8 cellular contexts compared by ENCODE assay signal in the genomic region with DNA sequence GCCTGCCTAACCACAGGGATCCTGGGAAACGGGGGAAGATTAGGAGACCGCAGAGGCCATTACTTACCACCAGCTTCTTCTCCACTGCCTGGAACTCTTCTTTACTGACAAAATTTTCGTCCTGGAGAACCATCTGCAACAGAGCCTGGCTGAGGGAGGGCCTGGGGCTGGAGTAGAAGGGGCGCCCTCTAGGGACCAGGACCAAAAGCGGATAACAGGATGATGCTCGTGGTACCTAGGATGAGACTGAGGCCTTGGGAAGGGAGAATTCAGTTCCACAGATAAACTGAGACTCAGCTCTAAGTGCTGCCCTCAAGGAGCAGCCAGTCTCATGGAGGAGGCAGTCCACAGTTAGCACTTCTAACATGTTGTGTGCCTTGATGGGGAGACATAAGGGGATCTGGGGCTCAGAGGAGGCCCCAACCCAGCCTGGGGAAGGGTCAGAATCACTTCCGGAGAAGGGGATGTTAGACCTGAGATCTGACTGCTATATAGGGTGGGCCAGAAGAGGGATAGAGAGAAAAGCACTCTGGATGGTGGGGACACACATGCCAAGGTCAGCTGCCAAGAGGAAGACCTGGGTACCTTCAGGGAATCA. TPM values are rescaled to one million over a fixed set of nuclear protein-coding genes. Genes with fewer than 3 reads are reported as not detected.
DNase-seq lines count a peak whose midpoint lies in the region; ATAC-seq and TF ChIP-seq lines count a peak whose summit lies in the region.

No MANE protein-coding gene starts in this region.

- WGBS in esophagus squamous epithelium, 2 donors: 71 to 72% methylated on average over 6 to 7 of the region's 7 CpGs
- 80% methylated on average over 7 of the region's 7 CpGs for WGBS in smooth muscle cell (ENCODE audit: low lambda C conversion rate)

- no peaks in the 10 kb centered on the region for H3K27me3 ChIP-seq in ACC112 (ENCODE audit: insufficient read depth, low read length)
- no peaks in the 10 kb centered on the region for H3K27me3 ChIP-seq in esophagus squamous epithelium
- no peaks in the 10 kb centered on the region for H3K27me3 ChIP-seq in smooth muscle cell (ENCODE audit: low read depth)

- peaks cover 4% of the 10 kb centered on the region for H3F3A ChIP-seq in smooth muscle cell (ENCODE audit: low read depth)

- no peak for ATAC-seq in HG02759 (IDR thresholded peaks at IDR 0.05; ENCODE audit: unreplicated experiment)
- ATAC-seq in HG03108 (IDR thresholded peaks at IDR 0.05; ENCODE audit: unreplicated experiment): no peak

- H4K20me1 ChIP-seq in smooth muscle cell (ENCODE audit: low read depth): no peaks in the 10 kb centered on the region

- H3K4me3 ChIP-seq in ACC112 (ENCODE audit: low read depth, low read length): peak overlapping the region; percentile 75
- no peak overlapping the region for H3K4me3 ChIP-seq in esophagus squamous epithelium
- H3K4me3 ChIP-seq in smooth muscle cell: peak overlapping the region; percentile 50

- peak overlapping the region; percentile 90 for H3K4me2 ChIP-seq in smooth muscle cell

- TF ChIP-seq POLR2A in esophagus squamous epithelium (IDR thresholded peaks at IDR 0.05): no peak

- DNase-seq in GM10266 (ENCODE audit: extremely low spot score) (no peak), SHP77 treated with DMSO at 0.1 percent for 48 hours (lab: John Stamatoyannopoulos, UW) (peak; percentile 23), esophagus squamous epithelium (lab: John Stamatoyannopoulos, UW) (no peak), smooth muscle cell (lab: John Stamatoyannopoulos, UW; ENCODE audit: unreplicated experiment) (no peak)
- no peak for DNase-seq in activated CD8-positive, alpha-beta memory T cell treated with anti-CD3 and anti-CD28 coated beads for 24 hours

- no peaks in the 10 kb centered on the region for H3K9me3 ChIP-seq in esophagus squamous epithelium
- H3K9me3 ChIP-seq in smooth muscle cell (replicated peaks; ENCODE audit: low read depth): no peaks in the 10 kb centered on the region

- H3K4me1 ChIP-seq in ACC112 (ENCODE audit: control insufficient read depth, insufficient read depth, low read length, unreplicated experiment): peaks cover 11% of the 10 kb centered on the region
- peaks cover 8 to 39% (median 12%) of the 10 kb centered on the region in 3 donors for H3K4me1 ChIP-seq in esophagus squamous epithelium
- peaks cover 8% of the 10 kb centered on the region for H3K4me1 ChIP-seq in smooth muscle cell (ENCODE audit: low read depth)

- H3K36me3 ChIP-seq in ACC112 (ENCODE audit: insufficient read depth, low read length) (no peaks in the 10 kb centered on the region), esophagus squamous epithelium (no peaks in the 10 kb centered on the region), smooth muscle cell (ENCODE audit: low read depth) (no peaks in the 10 kb centered on the region)

- H2AFZ ChIP-seq in ACC112 (ENCODE audit: low read length, unreplicated experiment) (no peak overlapping the region), smooth muscle cell (ENCODE audit: low read depth) (no peak overlapping the region)

- no peaks in the 10 kb centered on the region for H3K79me2 ChIP-seq in ACC112 (ENCODE audit: control insufficient read depth, insufficient read depth, low read length, unreplicated experiment)
- no peaks in the 10 kb centered on the region for H3K79me2 ChIP-seq in smooth muscle cell (ENCODE audit: low read depth)

- intact Hi-C loops in esophagus squamous epithelium (cut with DNase I): no loop called here

- H3K9ac ChIP-seq in smooth muscle cell (ENCODE audit: low read depth): peak overlapping the region; percentile 73

- TF ChIP-seq CTCF in GM10266 (IDR thresholded peaks at IDR 0.05; ENCODE audit: control insufficient read depth, insufficient read depth, low read depth, missing control alignments): peak; percentile 56
- TF ChIP-seq CTCF in esophagus squamous epithelium (IDR thresholded peaks at IDR 0.05): peak in 4 of 6 experiments; percentile 16 to 46 (median 20)
- TF ChIP-seq CTCF in smooth muscle cell (IDR thresholded peaks at IDR 0.05; ENCODE audit: borderline replicate concordance, insufficient read depth, poor library complexity, severe bottlenecking): peak; percentile 26

- no peak overlapping the region for H3K27ac ChIP-seq in ACC112 (ENCODE audit: low read depth, low read length)
- H3K27ac ChIP-seq in esophagus squamous epithelium: peak overlapping the region; percentile 78 to 97 (median 92)
- H3K27ac ChIP-seq in smooth muscle cell (ENCODE audit: low read depth): peak overlapping the region; percentile 92

RNA-seq across cellular contexts. Expression of gene SPATA24, which starts 1.2 kb away (rescaled TPM):
- total RNA-seq in esophagus squamous epithelium (1 to 10 TPM; 1.5 to 5.9 (median 5.5) TPM), smooth muscle cell (2.0 and 4.0 TPM in 2 replicates)
- 2.2 and 2.6 TPM in 2 replicates for polyA plus RNA-seq in smooth muscle cell

RNA-seq across cellular contexts. Expression of gene PROB1, which starts 7.8 kb away (rescaled TPM):
- total RNA-seq in esophagus squamous epithelium (1 to 10 TPM in 3 of 4 donors, under 1 TPM in 1; 0.95 to 1.8 (median 1.0) TPM), smooth muscle cell (0.90 and 1.2 TPM in 2 replicates)
- polyA plus RNA-seq in smooth muscle cell: 3.8 and 5.7 TPM in 2 replicates

RNA-seq across cellular contexts. Expression of gene MZB1, which starts 12.9 kb away (rescaled TPM):
- total RNA-seq in esophagus squamous epithelium: 10 to 100 TPM in 1 of 4 donors, 1 to 10 TPM in 1, under 1 TPM in 2; 0.49 to 11.0 (median 2.0) TPM
- not detected in 2 replicates for total RNA-seq in smooth muscle cell
- 0.19 TPM in 1 of 2 replicates, not detected in the other for polyA plus RNA-seq in smooth muscle cell

RNA-seq across cellular contexts. Expression of gene SLC23A1, which starts 19.6 kb away (rescaled TPM):
- total RNA-seq in esophagus squamous epithelium (1 to 10 TPM in 1 of 4 donors, not detected in 3; 6.4 TPM), smooth muscle cell (not detected in 2 replicates)
- 0.22 and 0.35 TPM in 2 replicates for polyA plus RNA-seq in smooth muscle cell

RNA-seq across cellular contexts. Expression of gene DNAJC18, which starts 36.7 kb away (rescaled TPM):
- total RNA-seq in esophagus squamous epithelium (1 to 10 TPM in 3 of 4 donors, under 1 TPM in 1; 0.53 to 6.9 (median 3.9) TPM), smooth muscle cell (6.3 and 16.9 TPM in 2 replicates)
- 9.6 and 15.4 TPM in 2 replicates for polyA plus RNA-seq in smooth muscle cell

Comparison
In these comparisons a context has a peak if more than half of its experiments do, and no peak if none do; other contexts are left out.
1. H3K4me3 ChIP-seq: peak in ACC112 (single experiment) and smooth muscle cell (single experiment); none in esophagus squamous epithelium (0 of 4).
2. Peak in every context shown above with its lines, with median percentiles within 50 percentile points of each other: CTCF ChIP-seq.